Comparison of ENCODE assay signal across 8 cellular contexts in genomic region chr12:72141381-72141780, GRCh38.
DNase-seq lines count a peak whose midpoint lies in the region; ATAC-seq and TF ChIP-seq lines count a peak whose summit lies in the region.

No MANE protein-coding gene starts in this region.

- H3K36me3 Mint-ChIP-seq in CD14-positive monocyte: no peaks in the 10 kb centered on the region

- H3K27ac Mint-ChIP-seq in CD14-positive monocyte: no peak overlapping the region

- peak; percentile 99 for ATAC-seq in HG03439 (IDR thresholded peaks at IDR 0.05; ENCODE audit: unreplicated experiment)
- ATAC-seq in esophagus mucosa: no peak

- H3K27ac ChIP-seq in VCaP (no peak overlapping the region), dorsolateral prefrontal cortex (no peak overlapping the region)

- H3K9me3 Mint-ChIP-seq in CD14-positive monocyte: peaks cover 0 to 11% (median 5%) of the 10 kb centered on the region in 7 donors

- H3K27me3 ChIP-seq in dorsolateral prefrontal cortex: no peaks in the 10 kb centered on the region

- in situ Hi-C loops in G401 (cut with HindIII; ENCODE audit: low sequenced_read_pairs): no loop called here

- no peak overlapping the region for H3K4me3 ChIP-seq in dorsolateral prefrontal cortex

- DNase-seq in G401 (ENCODE audit: low spot score): peak; percentile 29
- DNase-seq in GM20000 (ENCODE audit: low spot score): peak; percentile 36
- DNase-seq in activated CD8-positive, alpha-beta memory T cell treated with anti-CD3 and anti-CD28 coated beads, Interleukin-2, amount 50 U/mL, for 48 hours: no peak
- no peak for DNase-seq in CD14-positive monocyte (ENCODE audit: low spot score)
- DNase-seq in dorsolateral prefrontal cortex: no peak

- TF ChIP-seq CTCF in GM20000 (IDR thresholded peaks at IDR 0.05; ENCODE audit: extremely low read depth, missing control alignments) (no peak), VCaP (conservative IDR thresholded peaks at IDR 0.05) (peak; percentile 48), CD14-positive monocyte (IDR thresholded peaks at IDR 0.05) (no peak), dorsolateral prefrontal cortex (IDR thresholded peaks at IDR 0.05 in 54 of 56, conservative IDR thresholded peaks at IDR 0.05 in 2 of 56; ENCODE audit: low read depth in 1 of 56, partially characterized antibody in 56 of 56) (peak in 8 of 56 donors; percentile 11 to 38 (median 16))

- intact Hi-C loops in CD14-positive monocyte (cut with micrococcal nuclease) (no loop called here), dorsolateral prefrontal cortex (cut with DNase I) (no loop called here)

- H3K27me3 Mint-ChIP-seq in CD14-positive monocyte (ENCODE audit: low read depth in 3 of 3): peaks cover 0 to 1% (median 0%) of the 10 kb centered on the region in 3 donors

- H3K4me3 Mint-ChIP-seq in CD14-positive monocyte: no peak overlapping the region

- no peaks in the 10 kb centered on the region for H3K4me1 Mint-ChIP-seq in CD14-positive monocyte

Comparison
In these comparisons a context has a peak if more than half of its experiments do, and no peak if none do; other contexts are left out.
1. DNase-seq: peak in G401 (single experiment) and GM20000 (single experiment); none in activated CD8-positive, alpha-beta memory T cell treated with anti-CD3 and anti-CD28 coated beads, Interleukin-2, amount 50 U/mL, for 48 hours (single experiment), CD14-positive monocyte (single experiment) and dorsolateral prefrontal cortex (0 of 10).